15 cellular contexts compared by ENCODE assay signal in the genomic region with DNA sequence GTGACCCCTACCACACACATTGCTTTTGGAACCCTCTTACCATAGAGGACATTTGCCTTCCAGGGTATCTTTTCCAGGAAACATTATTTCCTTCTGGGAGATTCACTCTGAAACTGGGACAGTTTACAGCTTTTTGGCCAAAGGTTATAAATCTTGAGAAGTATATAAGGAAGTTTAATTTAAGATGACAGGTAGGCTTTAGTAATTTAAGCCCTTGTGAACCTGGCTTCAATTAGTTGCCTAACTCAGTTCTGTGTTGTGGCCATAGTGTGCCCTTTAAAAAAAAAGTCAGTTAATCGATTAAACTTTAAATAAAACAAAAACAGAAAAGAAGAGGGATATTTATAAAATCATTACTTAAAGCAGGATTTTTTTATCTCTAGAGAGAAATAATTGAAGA.
"Had no signal": no experiment of that assay in that cellular context is flagged by ENCODE, and none has a peak within 500 bp of the region (broad histone marks: within the 10 kb centered on the region; RNA-seq: fewer than 3 reads in every experiment).

No MANE protein-coding gene starts in this region.

- H3K36me3 ChIP-seq: right lobe of liver, spleen, stomach, thoracic aorta had no signal

- H3K4me1 ChIP-seq: right lobe of liver, spleen, stomach had no signal

- H3K27me3 ChIP-seq: brain microvascular endothelial cell, right lobe of liver, spleen, stomach had no signal

- H3K9me3 ChIP-seq: right lobe of liver, spleen, stomach, thoracic aorta had no signal

- H3K27ac ChIP-seq: brain microvascular endothelial cell, right lobe of liver, spleen, stomach, thoracic aorta had no signal

- H3K4me3 ChIP-seq: right lobe of liver, spleen, stomach, thoracic aorta had no signal

- DNase-seq: activated B cell treated with CpG ODN at 0.5 μM for 24 hours; activated CD4-positive, alpha-beta T cell treated with anti-CD3 and anti-CD28 coated beads for 48 hours; activated CD8-positive, alpha-beta memory T cell treated with anti-CD3 and anti-CD28 coated beads, Interleukin-2, amount 50 U/mL, for 4 hours; activated CD8-positive, alpha-beta T cell treated with anti-CD3 and anti-CD28 coated beads, Interleukin-2, amount 10 ng/mL, durations not matched to agents 7 days and 5 days; activated naive CD8-positive, alpha-beta T cell treated with anti-CD3 and anti-CD28 coated beads for 36 hours; activated T-cell treated with anti-CD3 and anti-CD28 coated beads, Interleukin-2, amount 50 U/mL, for 72 hours; brain microvascular endothelial cell; effector CD8-positive, alpha-beta T cell; foreskin fibroblast; hippocampal formation; left ventricle myocardium superior; right lobe of liver; spleen; stomach had no signal

- ATAC-seq: activated CD8-positive, alpha-beta T cell treated with anti-CD3 and anti-CD28 coated beads, Interleukin-2, amount 10 ng/mL, durations not matched to agents 7 days and 5 days; activated T-cell treated with anti-CD3 and anti-CD28 coated beads, Interleukin-2, amount 50 U/mL, for 72 hours; left ventricle myocardium superior; right lobe of liver had no signal
